Comparison of ENCODE assay signal across 8 cellular contexts in the genomic region with DNA sequence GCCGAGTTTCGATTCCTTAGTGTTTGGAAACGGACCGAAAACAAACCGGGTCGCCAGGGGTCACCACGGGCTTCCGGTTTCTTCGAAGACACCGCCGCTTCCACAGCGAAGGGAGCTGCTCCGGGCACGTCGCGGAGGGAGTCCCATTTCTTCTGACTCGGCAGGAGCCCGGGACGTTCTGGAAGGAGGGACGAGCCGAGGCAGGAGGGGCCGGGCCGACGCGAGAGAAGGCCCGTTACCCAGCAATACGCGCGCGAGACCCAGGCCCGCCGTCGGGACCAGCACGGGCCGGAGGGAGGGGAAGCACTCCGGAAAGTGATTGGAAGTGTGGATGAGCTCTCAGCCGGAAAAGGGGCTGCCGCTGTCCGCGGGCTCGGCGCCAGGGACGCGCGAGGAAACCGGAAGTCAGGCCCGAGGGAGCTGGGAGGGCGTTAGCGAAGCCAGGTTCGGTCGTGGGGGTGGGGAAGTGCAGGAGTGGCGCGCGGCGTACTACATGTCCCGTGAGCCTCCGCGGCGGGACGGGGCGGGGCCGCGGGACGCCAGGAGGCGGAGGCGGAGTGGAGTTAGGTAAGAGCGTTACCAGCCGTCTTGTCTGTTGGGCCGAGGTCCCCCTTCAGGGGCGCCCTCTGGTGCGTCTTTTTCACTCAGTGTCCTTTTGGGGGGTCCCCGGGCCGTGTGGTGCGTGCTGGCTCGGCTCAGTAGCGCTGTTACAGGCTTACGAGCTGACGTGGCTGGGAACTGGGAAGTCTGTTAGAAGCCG. TPM values are rescaled to one million over a fixed set of nuclear protein-coding genes. Genes with fewer than 3 reads are reported as not detected.
DNase-seq lines count a peak whose midpoint lies in the region; ATAC-seq, FAIRE-seq and TF ChIP-seq lines count a peak whose summit lies in the region.

A gene with protein sequence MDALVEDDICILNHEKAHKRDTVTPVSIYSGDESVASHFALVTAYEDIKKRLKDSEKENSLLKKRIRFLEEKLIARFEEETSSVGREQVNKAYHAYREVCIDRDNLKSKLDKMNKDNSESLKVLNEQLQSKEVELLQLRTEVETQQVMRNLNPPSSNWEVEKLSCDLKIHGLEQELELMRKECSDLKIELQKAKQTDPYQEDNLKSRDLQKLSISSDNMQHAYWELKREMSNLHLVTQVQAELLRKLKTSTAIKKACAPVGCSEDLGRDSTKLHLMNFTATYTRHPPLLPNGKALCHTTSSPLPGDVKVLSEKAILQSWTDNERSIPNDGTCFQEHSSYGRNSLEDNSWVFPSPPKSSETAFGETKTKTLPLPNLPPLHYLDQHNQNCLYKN (minus strand): TSS at position 188 of the 760 bp plus-strand sequence. CDS start 8,207 bp downstream, outside the sequence.
A gene with protein sequence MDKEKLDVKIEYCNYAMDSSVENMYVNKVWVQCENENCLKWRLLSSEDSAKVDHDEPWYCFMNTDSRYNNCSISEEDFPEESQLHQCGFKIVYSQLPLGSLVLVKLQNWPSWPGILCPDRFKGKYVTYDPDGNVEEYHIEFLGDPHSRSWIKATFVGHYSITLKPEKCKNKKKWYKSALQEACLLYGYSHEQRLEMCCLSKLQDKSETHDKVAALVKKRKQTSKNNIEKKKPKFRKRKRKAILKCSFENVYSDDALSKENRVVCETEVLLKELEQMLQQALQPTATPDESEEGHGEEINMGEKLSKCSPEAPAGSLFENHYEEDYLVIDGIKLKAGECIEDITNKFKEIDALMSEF (plus strand): TSS at position 85 of the 760 bp plus-strand sequence. CDS start 64,348 bp downstream, outside the sequence.

- H3K9ac ChIP-seq in iPS-15b (ENCODE audit: low read depth, low read length) (peak within 1 kb of the TSS; percentile 57), skeletal muscle satellite cell (ENCODE audit: low read depth, low read length) (peak within 1 kb of the TSS; percentile 98)

- no peaks in the 10 kb centered on the region for H3K9me3 ChIP-seq in A549
- peaks cover 2% of the 10 kb centered on the region for H3K9me3 ChIP-seq in iPS-15b (ENCODE audit: control insufficient read depth, insufficient read depth, low read length)
- no peaks in the 10 kb centered on the region for H3K9me3 ChIP-seq in skeletal muscle satellite cell (replicated peaks; ENCODE audit: low read length)

- H3K36me3 ChIP-seq in iPS-15b (ENCODE audit: control insufficient read depth, insufficient read depth, low read length) (no peaks in the 10 kb centered on the region), skeletal muscle satellite cell (ENCODE audit: insufficient read depth, low read length) (peaks cover 9% of the 10 kb centered on the region)

- TF ChIP-seq CTCF in A549 (IDR thresholded peaks at IDR 0.05): peak; percentile 29; the same call in 1 of the 3 replicates

- CTCF ChIA-PET in A549 (lab: Yijun Ruan, JAX): interaction anchor here (0.9 to 2.8 kb wide), 6 partner anchors 10 to 668 kb away, joined by 3 to 9 read pairs (median 6); a partner anchor contains a TSS

- peak; percentile 60 to 97 for DNase-seq in A549 (ENCODE audit: low read depth in 1 of 2, low spot score in 1 of 2)
- DNase-seq in NCI-H2107 treated with DMSO at 0.1 percent for 48 hours (lab: John Stamatoyannopoulos, UW; ENCODE audit: unreplicated experiment): peak; percentile 48
- DNase-seq in UCSD-AML1 (lab: John Stamatoyannopoulos, UW; ENCODE audit: unreplicated experiment): peak; percentile 97
- DNase-seq in brain pericyte (ENCODE audit: low read depth, low spot score): peak; percentile 90

- peak within 1 kb of the TSS; percentile 97 to 98 for H3K27ac ChIP-seq in A549

- WGBS in A549 (ENCODE audit: missing lambda C conversion rate): under 1% methylated on average over 54 of the region's 79 CpGs

- H3K27me3 ChIP-seq in iPS-15b (ENCODE audit: control insufficient read depth, insufficient read depth, low read length) (no peaks in the 10 kb centered on the region), skeletal muscle satellite cell (ENCODE audit: control insufficient read depth, insufficient read depth, low read length) (no peaks in the 10 kb centered on the region)

- no peak for TF ChIP-seq EP300 in A549 (IDR thresholded peaks at IDR 0.05)

- no peak for TF ChIP-seq RAD21 in A549 (conservative IDR thresholded peaks at IDR 0.05 in 1 of 2, IDR thresholded peaks at IDR 0.05 in 1 of 2)

- H3K4me3 ChIP-seq in A549 (peak within 1 kb of the TSS; percentile 67), iPS-15b (ENCODE audit: low read depth, low read length) (peak within 1 kb of the TSS; percentile 90), skeletal muscle satellite cell (ENCODE audit: low read length) (peak within 1 kb of the TSS; percentile 87)

- FAIRE-seq in A549 (lab: Jason Lieb, UNC): peak; percentile 67

- H3K4me1 ChIP-seq in A549 (peaks cover 26% of the 10 kb centered on the region), iPS-15b (ENCODE audit: control insufficient read depth, insufficient read depth, low read length) (no peaks in the 10 kb centered on the region), skeletal muscle satellite cell (ENCODE audit: control insufficient read depth, insufficient read depth, low read length) (peaks cover 19% of the 10 kb centered on the region)

- TF ChIP-seq POLR2A in A549 (IDR thresholded peaks at IDR 0.05; ENCODE audit: low read length) (peak; percentile 48), GM18526 (IDR thresholded peaks at IDR 0.05; ENCODE audit: extremely low read depth, insufficient read length) (peak; percentile 64)

- POLR2A ChIA-PET in A549 (lab: Yijun Ruan, JAX): interaction anchor here (0.7 to 1.6 kb wide), 6 partner anchors 20 to 864 kb away, joined by 3 to 10 read pairs (median 4); a partner anchor contains a TSS

- H3K4me2 ChIP-seq in A549 (peak within 1 kb of the TSS; percentile 75), skeletal muscle satellite cell (ENCODE audit: low read length) (peak within 1 kb of the TSS; percentile 87)

- ATAC-seq in A549 (peak; percentile 91 to 96), HG03066 (IDR thresholded peaks at IDR 0.05; ENCODE audit: low read depth, unreplicated experiment) (peak; percentile 86)

TF ChIP-seq in A549, 52 proteins besides CTCF, POLR2A, EP300 and RAD21 (continues in another document):
- TF ChIP-seq, protein P1, sequence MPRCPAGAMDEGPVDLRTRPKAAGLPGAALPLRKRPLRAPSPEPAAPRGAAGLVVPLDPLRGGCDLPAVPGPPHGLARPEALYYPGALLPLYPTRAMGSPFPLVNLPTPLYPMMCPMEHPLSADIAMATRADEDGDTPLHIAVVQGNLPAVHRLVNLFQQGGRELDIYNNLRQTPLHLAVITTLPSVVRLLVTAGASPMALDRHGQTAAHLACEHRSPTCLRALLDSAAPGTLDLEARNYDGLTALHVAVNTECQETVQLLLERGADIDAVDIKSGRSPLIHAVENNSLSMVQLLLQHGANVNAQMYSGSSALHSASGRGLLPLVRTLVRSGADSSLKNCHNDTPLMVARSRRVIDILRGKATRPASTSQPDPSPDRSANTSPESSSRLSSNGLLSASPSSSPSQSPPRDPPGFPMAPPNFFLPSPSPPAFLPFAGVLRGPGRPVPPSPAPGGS (IDR thresholded peaks at IDR 0.05): peak; percentile 67; the same call in 1 of the 3 replicates
- TF ChIP-seq, protein P2, sequence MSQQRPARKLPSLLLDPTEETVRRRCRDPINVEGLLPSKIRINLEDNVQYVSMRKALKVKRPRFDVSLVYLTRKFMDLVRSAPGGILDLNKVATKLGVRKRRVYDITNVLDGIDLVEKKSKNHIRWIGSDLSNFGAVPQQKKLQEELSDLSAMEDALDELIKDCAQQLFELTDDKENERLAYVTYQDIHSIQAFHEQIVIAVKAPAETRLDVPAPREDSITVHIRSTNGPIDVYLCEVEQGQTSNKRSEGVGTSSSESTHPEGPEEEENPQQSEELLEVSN (IDR thresholded peaks at IDR 0.05; ENCODE audit: borderline replicate concordance, low read depth): 0 out of 2 replicates have a peak, but pooled peaks have one; percentile 21
- TF ChIP-seq RARB (CRISPR knock-in tag; IDR thresholded peaks at IDR 0.05) (no peak), HEYL (CRISPR knock-in tag; IDR thresholded peaks at IDR 0.05) (no peak)
- TF ChIP-seq, protein P3, sequence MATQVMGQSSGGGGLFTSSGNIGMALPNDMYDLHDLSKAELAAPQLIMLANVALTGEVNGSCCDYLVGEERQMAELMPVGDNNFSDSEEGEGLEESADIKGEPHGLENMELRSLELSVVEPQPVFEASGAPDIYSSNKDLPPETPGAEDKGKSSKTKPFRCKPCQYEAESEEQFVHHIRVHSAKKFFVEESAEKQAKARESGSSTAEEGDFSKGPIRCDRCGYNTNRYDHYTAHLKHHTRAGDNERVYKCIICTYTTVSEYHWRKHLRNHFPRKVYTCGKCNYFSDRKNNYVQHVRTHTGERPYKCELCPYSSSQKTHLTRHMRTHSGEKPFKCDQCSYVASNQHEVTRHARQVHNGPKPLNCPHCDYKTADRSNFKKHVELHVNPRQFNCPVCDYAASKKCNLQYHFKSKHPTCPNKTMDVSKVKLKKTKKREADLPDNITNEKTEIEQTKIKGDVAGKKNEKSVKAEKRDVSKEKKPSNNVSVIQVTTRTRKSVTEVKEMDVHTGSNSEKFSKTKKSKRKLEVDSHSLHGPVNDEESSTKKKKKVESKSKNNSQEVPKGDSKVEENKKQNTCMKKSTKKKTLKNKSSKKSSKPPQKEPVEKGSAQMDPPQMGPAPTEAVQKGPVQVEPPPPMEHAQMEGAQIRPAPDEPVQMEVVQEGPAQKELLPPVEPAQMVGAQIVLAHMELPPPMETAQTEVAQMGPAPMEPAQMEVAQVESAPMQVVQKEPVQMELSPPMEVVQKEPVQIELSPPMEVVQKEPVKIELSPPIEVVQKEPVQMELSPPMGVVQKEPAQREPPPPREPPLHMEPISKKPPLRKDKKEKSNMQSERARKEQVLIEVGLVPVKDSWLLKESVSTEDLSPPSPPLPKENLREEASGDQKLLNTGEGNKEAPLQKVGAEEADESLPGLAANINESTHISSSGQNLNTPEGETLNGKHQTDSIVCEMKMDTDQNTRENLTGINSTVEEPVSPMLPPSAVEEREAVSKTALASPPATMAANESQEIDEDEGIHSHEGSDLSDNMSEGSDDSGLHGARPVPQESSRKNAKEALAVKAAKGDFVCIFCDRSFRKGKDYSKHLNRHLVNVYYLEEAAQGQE (IDR thresholded peaks at IDR 0.05): 0 out of 2 replicates have a peak, but pooled peaks have one; percentile 7

RNA-seq across cellular contexts. Expression of the first gene that starts in this region (rescaled TPM):
- polyA plus RNA-seq in A549 (2011; rRNA removed) (86.4 and 99.4 TPM in 2 replicates), A549 (2017; fragmentation: RNase III; extraction: RNeasy Plus Mini Kit Qiagen cat#74134 plus additional on column Dnase treatment) (35.6 to 42.4 TPM (median 37.1 TPM) in 3 replicates)
- 21.9 and 23.5 TPM in 2 replicates for polyA plus RNA-seq in A549 (2012; cell fraction: cytosol; rRNA removed)
- polyA plus RNA-seq in A549 (2012; cell fraction: nucleus; rRNA removed): 9.1 and 11.0 TPM in 2 replicates
- polyA minus RNA-seq in A549 (2011; rRNA and poly(A)+ RNA removed): 18.6 and 23.8 TPM in 2 replicates
- total RNA-seq in skeletal muscle satellite cell (2012; rRNA removed): 40.8 and 84.4 TPM in 2 replicates

RNA-seq across cellular contexts. Expression of the second gene that starts in this region (rescaled TPM):
- 0.21 and 0.34 TPM in 2 replicates for polyA plus RNA-seq in A549 (2011; rRNA removed)
- 0.09 TPM in 1 of 2 replicates, not detected in the other for polyA plus RNA-seq in A549 (2012; cell fraction: cytosol; rRNA removed)
- not detected in 2 replicates for polyA plus RNA-seq in A549 (2012; cell fraction: nucleus; rRNA removed)
- 0.06 to 0.09 TPM in 2 of 3 replicates, not detected in the other for polyA plus RNA-seq in A549 (2017; fragmentation: RNase III; extraction: RNeasy Plus Mini Kit Qiagen cat#74134 plus additional on column Dnase treatment)
- not detected in 2 replicates for polyA minus RNA-seq in A549 (2011; rRNA and poly(A)+ RNA removed)
- under 0.01 and 0.66 TPM in 2 replicates for total RNA-seq in skeletal muscle satellite cell (2012; rRNA removed)

Comparison
In these comparisons a context has a peak if more than half of its experiments do, and no peak if none do; other contexts are left out.
1. Peak in every context shown above with its lines: DNase-seq, ATAC-seq, H3K4me3 ChIP-seq and H3K27ac ChIP-seq.